8 cellular contexts compared by ENCODE assay signal in the genomic region with DNA sequence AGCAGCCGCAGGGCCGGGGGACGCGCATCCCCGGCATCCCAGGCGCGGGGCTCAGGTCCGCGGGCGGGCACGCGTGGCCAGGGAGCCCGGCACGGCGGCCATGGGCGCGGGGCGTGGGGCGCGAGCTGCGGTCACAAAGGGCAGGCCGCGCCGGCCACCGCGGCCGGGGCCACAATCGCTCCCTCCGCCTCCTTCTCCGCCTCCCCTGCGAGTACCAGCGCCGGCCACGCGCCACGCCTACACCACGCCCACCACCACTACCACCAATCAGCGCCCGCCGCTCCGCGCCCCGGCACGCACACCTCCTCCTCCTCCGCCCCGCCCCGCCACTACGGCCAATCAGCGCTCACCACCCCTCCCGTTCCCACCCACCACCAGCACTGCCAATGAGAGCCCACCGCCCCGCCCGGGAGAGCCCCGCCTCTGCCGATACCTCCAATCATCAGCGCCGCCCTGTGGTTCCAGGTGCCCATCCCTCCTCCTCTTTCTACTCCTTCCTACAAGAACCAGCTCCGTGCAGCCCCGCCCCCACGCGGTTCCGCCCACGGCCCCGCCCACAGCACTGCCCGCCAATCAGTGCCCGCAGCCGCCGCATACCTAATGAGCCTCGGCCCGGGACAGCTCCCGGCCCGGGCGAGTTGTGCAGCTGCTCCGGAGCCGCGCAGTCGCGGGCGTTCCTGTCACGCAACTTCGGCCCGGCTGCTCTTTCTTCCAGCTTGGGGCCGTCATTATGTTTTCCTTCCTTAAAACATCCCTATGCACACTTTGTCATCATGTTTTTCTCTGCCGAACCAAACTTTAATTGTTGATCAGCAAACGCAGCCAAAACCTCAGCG. TPM values are rescaled to one million over a fixed set of nuclear protein-coding genes. Genes with fewer than 3 reads are reported as not detected.
DNase-seq lines count a peak whose midpoint lies in the region; ATAC-seq, FAIRE-seq and TF ChIP-seq lines count a peak whose summit lies in the region.

Gene RPS6KA2, minus strand, starts transcription at position 213 of the 836 bp plus-strand sequence. CDS start 232 bp downstream, outside the sequence.

- peak within 1 kb of the TSS; percentile 84 for H3K18ac ChIP-seq in trophoblast cell (ENCODE audit: low read length)

- FAIRE-seq in GM12892 (lab: Jason Lieb, UNC): peak; percentile 96

- H4K8ac ChIP-seq in trophoblast cell (ENCODE audit: low read depth, low read length): peak within 1 kb of the TSS; percentile 79

- peaks cover 4% of the 10 kb centered on the region for H3K79me2 ChIP-seq in trophoblast cell (ENCODE audit: control insufficient read depth, insufficient read depth, low read length, poor library complexity)

- TF ChIP-seq POLR2A in GM12892 (IDR thresholded peaks at IDR 0.05; ENCODE audit: low read depth, low read length): 0 out of 2 replicates have a peak, but pooled peaks have one; percentile 25
- TF ChIP-seq POLR2A in adrenal gland (IDR thresholded peaks at IDR 0.05): peak; percentile 78 to 95
- TF ChIP-seq POLR2A in tibial nerve (IDR thresholded peaks at IDR 0.05): peak; percentile 88 to 90

- H3K14ac ChIP-seq in trophoblast cell (ENCODE audit: low read length): peak within 1 kb of the TSS; percentile 93

- no peaks in the 10 kb centered on the region for H3K36me3 ChIP-seq in adrenal gland (replicated peaks in 1 of 2)
- H3K36me3 ChIP-seq in trophoblast cell (ENCODE audit: control insufficient read depth in 1 of 2, insufficient read depth in 2 of 2, low read length in 2 of 2): no peaks in the 10 kb centered on the region
- no peaks in the 10 kb centered on the region for H3K36me3 ChIP-seq in tibial nerve

- ATAC-seq in HG02798 (IDR thresholded peaks at IDR 0.05; ENCODE audit: poor library complexity, unreplicated experiment): peak; percentile 91

- DNase-seq in GM12892 (ENCODE audit: insufficient read length) (peak; percentile 91), NCI-H1417 treated with DMSO at 0.1 percent for 48 hours (lab: John Stamatoyannopoulos, UW) (peak; percentile 99), T follicular helper cell (ENCODE audit: low read depth) (peak; percentile 100), adrenal gland (peak; percentile 100), cardiac septum (ENCODE audit: low spot score) (peak; percentile 100), trophoblast cell (peak; percentile 98 to 99), tibial nerve (ENCODE audit: low spot score in 2 of 2) (peak; percentile 100)

- peak within 1 kb of the TSS; percentile 59 for H4K12ac ChIP-seq in trophoblast cell (ENCODE audit: low read depth, low read length)

- peak; percentile 27 to 94 for TF ChIP-seq EP300 in tibial nerve (IDR thresholded peaks at IDR 0.05)

- H3K79me1 ChIP-seq in trophoblast cell (ENCODE audit: low read length): peaks cover 5% of the 10 kb centered on the region

- H3K27me3 ChIP-seq in adrenal gland: no peaks in the 10 kb centered on the region
- H3K27me3 ChIP-seq in trophoblast cell (ENCODE audit: insufficient read depth, low read length): peaks cover 2% of the 10 kb centered on the region
- H3K27me3 ChIP-seq in tibial nerve: no peaks in the 10 kb centered on the region

- peak within 1 kb of the TSS; percentile 92 for H3K4me2 ChIP-seq in trophoblast cell (ENCODE audit: low read length)

- intact Hi-C loops in adrenal gland (cut with DNase I) (no loop called here), cardiac septum (cut with DNase I) (loop anchor here (2.0 kb wide), 1 partner anchor 70 kb away; no protein-coding TSS in a partner anchor)

- H3K4me3 ChIP-seq in adrenal gland (peak within 1 kb of the TSS; percentile 38 to 86 (median 62)), trophoblast cell (ENCODE audit: low read depth, low read length) (peak within 1 kb of the TSS; percentile 86), tibial nerve (peak within 1 kb of the TSS; percentile 74 to 99 (median 86))

- peak within 1 kb of the TSS; percentile 26 for H2BK12ac ChIP-seq in trophoblast cell (ENCODE audit: low read length)

- peak within 1 kb of the TSS; percentile 73 for H3K4ac ChIP-seq in trophoblast cell (ENCODE audit: low read depth, low read length)

- H3K9me3 ChIP-seq in adrenal gland (replicated peaks in 1 of 3) (no peaks in the 10 kb centered on the region), trophoblast cell (ENCODE audit: insufficient read depth, low read depth, low read length) (no peaks in the 10 kb centered on the region), tibial nerve (no peaks in the 10 kb centered on the region)

- TF ChIP-seq CTCF in adrenal gland (IDR thresholded peaks at IDR 0.05): no peak
- peak in 4 of 5 experiments; percentile 12 to 48 (median 22) for TF ChIP-seq CTCF in tibial nerve (IDR thresholded peaks at IDR 0.05)

- no peak within 1 kb of the TSS for H2BK120ac ChIP-seq in trophoblast cell (ENCODE audit: insufficient read depth, low read length, poor library complexity)

- H3K27ac ChIP-seq in adrenal gland (peak within 1 kb of the TSS; percentile 90 to 95 (median 91)), trophoblast cell (ENCODE audit: low read depth, low read length) (peak within 1 kb of the TSS; percentile 72), tibial nerve (peak within 1 kb of the TSS; percentile 64 to 95 (median 86))

- no peak within 1 kb of the TSS for H3K23ac ChIP-seq in trophoblast cell (ENCODE audit: low read length)

- H4K91ac ChIP-seq in trophoblast cell (ENCODE audit: low read depth, low read length): peak within 1 kb of the TSS; percentile 70

- WGBS in adrenal gland, 4 donors: 0 to 3% (median 1%) methylated on average over 18 to 86 of the region's 86 CpGs
- WGBS in trophoblast cell (ENCODE audit: extremely low coverage, insufficient coverage, insufficient read length): no CpG with 5 or more reads among the region's 86 CpGs
- 0 to 1% methylated on average over 49 to 57 of the region's 86 CpGs for WGBS in tibial nerve, 2 donors

- H3K9ac ChIP-seq in trophoblast cell (ENCODE audit: low read length): peak within 1 kb of the TSS; percentile 87

- H2AK5ac ChIP-seq in trophoblast cell (ENCODE audit: low read length): peak within 1 kb of the TSS; percentile 35

- H3K4me1 ChIP-seq in adrenal gland (replicated peaks in 1 of 2): peaks cover 18 to 20% of the 10 kb centered on the region in 2 donors
- H3K4me1 ChIP-seq in trophoblast cell (ENCODE audit: control insufficient read depth in 1 of 2, insufficient read depth in 2 of 2, low read length in 2 of 2): peaks cover 11 to 13% of the 10 kb centered on the region in 2 experiments
- H3K4me1 ChIP-seq in tibial nerve: peaks cover 0 to 50% (median 24%) of the 10 kb centered on the region in 4 donors

- H2AFZ ChIP-seq in trophoblast cell (ENCODE audit: insufficient read depth, low read length, poor library complexity): peak within 1 kb of the TSS; percentile 91

- peak within 1 kb of the TSS; percentile 51 for H2BK5ac ChIP-seq in trophoblast cell (ENCODE audit: low read depth, low read length, poor library complexity)

RNA-seq across cellular contexts. Expression of gene RPS6KA2, which starts in this region (rescaled TPM):
- 2.4 TPM for polyA plus RNA-seq in GM12892 (2012; ENCODE audit: missing spikeins)
- 10 to 100 TPM; 18.9 to 40.4 (median 28.1) TPM for total RNA-seq in adrenal gland
- polyA plus RNA-seq in adrenal gland: 10 to 100 TPM in 2 of 3 donors, 1 to 10 TPM in 1; 7.0 to 28.5 (median 10.2) TPM
- 103 TPM for total RNA-seq in cardiac septum
- polyA plus RNA-seq in trophoblast cell (2013): 14.3 and 15.4 TPM in 2 replicates
- total RNA-seq in tibial nerve: 100 to 1,000 TPM in 2 of 4 donors, 10 to 100 TPM in 2; 89.6 to 153 (median 103) TPM

Comparison
In these comparisons a context has a peak if more than half of its experiments do, and no peak if none do; other contexts are left out.
1. Peak in every context shown above with its lines: DNase-seq, ATAC-seq, H3K4me3 ChIP-seq and H3K27ac ChIP-seq.
2. POLR2A ChIP-seq: peak in every context shown above with its lines; median percentile 89 in tibial nerve; 86 in adrenal gland; 25 in GM12892.
3. CTCF ChIP-seq: peak in tibial nerve (4 of 5); none in adrenal gland (0 of 6).